In genomic region chr1:31788138-31788824, GRCh38 we compare ENCODE assay signal across 8 cellular contexts. TPM values are rescaled to one million over a fixed set of nuclear protein-coding genes. Genes with fewer than 3 reads are reported as not detected.
DNase-seq lines count a peak whose midpoint lies in the region; ATAC-seq and TF ChIP-seq lines count a peak whose summit lies in the region.

No MANE protein-coding gene starts in this region.

- H3K9me3 Mint-ChIP-seq in brain = peaks cover 0 to 4% (median 0%) of the 10 kb centered on the region in 5 experiments

- no peaks in the 10 kb centered on the region for H3K27me3 Mint-ChIP-seq in brain

- peak overlapping the region; percentile 95 to 99 (median 97) for H3K27ac Mint-ChIP-seq in brain

- ATAC-seq in HG02759 (IDR thresholded peaks at IDR 0.05; ENCODE audit: unreplicated experiment) = peak; percentile 72

- H3K4me3 ChIP-seq in GM12865 (ENCODE audit: low read depth, low read length) (peak overlapping the region; percentile 58), iPS-15b (ENCODE audit: low read depth, low read length) (peak overlapping the region; percentile 88), skeletal muscle cell (ENCODE audit: low read depth, low read length) (peak overlapping the region; percentile 69)

- H3K27me3 ChIP-seq in iPS-15b (ENCODE audit: control insufficient read depth, insufficient read depth, low read length) = no peaks in the 10 kb centered on the region

- H3K4me1 Mint-ChIP-seq in brain = peaks cover 63% of the 10 kb centered on the region

- peaks cover 5% of the 10 kb centered on the region for H3K4me1 ChIP-seq in iPS-15b (ENCODE audit: control insufficient read depth, insufficient read depth, low read length)

- peak overlapping the region; percentile 85 to 95 (median 91) for H3K4me3 Mint-ChIP-seq in brain

- TF ChIP-seq CTCF in GM12865 (IDR thresholded peaks at IDR 0.05; ENCODE audit: insufficient read depth, low read depth, low read length, missing control alignments) = no peak
- TF ChIP-seq CTCF in brain (conservative IDR thresholded peaks at IDR 0.05) = no peak

- H3K36me3 ChIP-seq in iPS-15b (ENCODE audit: control insufficient read depth, insufficient read depth, low read length) = no peaks in the 10 kb centered on the region

- no peaks in the 10 kb centered on the region for H3K36me3 Mint-ChIP-seq in brain

- H3K9ac ChIP-seq in iPS-15b (ENCODE audit: low read depth, low read length) = peak overlapping the region; percentile 84

- no peaks in the 10 kb centered on the region for H3K9me3 ChIP-seq in iPS-15b (ENCODE audit: control insufficient read depth, insufficient read depth, low read length)

- DNase-seq in GM12865 (ENCODE audit: low read depth) (peak; percentile 95), NCI-H1930 (lab: John Stamatoyannopoulos, UW) (peak; percentile 56 to 76), UCSD-AML1 (lab: John Stamatoyannopoulos, UW; ENCODE audit: unreplicated experiment) (peak; percentile 85), skeletal muscle cell (ENCODE audit: low read depth) (peak; percentile 63), OCI-M2 (lab: John Stamatoyannopoulos, UW; ENCODE audit: unreplicated experiment) (no peak)

RNA-seq across cellular contexts. Expression of gene ADGRB2, which starts 24.1 kb away (rescaled TPM):
- 67.9 TPM for polyA plus RNA-seq in brain (ENCODE audit: insufficient read depth, low read depth, low replicate concordance)

RNA-seq across cellular contexts. Expression of gene SPOCD1, which starts 27.5 kb away (rescaled TPM):
- polyA plus RNA-seq in brain (ENCODE audit: insufficient read depth, low read depth, low replicate concordance) = 1.7 TPM
